ENCODE assay signal across 14 cellular contexts in genomic region chr2:234191819-234192407, GRCh38.
A peak's percentile ranks its signal among the peaks of the same experiment; 100 is the strongest.
DNase-seq lines count a peak whose midpoint lies in the region; ATAC-seq, FAIRE-seq and TF ChIP-seq lines count a peak whose summit lies in the region.
"Had no signal": no experiment of that assay in that cellular context is flagged by ENCODE, and none has a peak within 500 bp of the region (broad histone marks: within the 10 kb centered on the region; RNA-seq: fewer than 3 reads in every experiment).

No MANE protein-coding gene starts in this region.

- no peaks in the 10 kb centered on the region for H3K36me3 ChIP-seq in CD8-positive, alpha-beta T cell (ENCODE audit: insufficient read depth, low read length)

- no peak overlapping the region for H3K4me3 Mint-ChIP-seq in CD8-positive, alpha-beta T cell
- H3K4me3 Mint-ChIP-seq: activated naive CD8-positive, alpha-beta T cell treated with anti-CD3 and anti-CD28 coated beads, Interleukin-2, amount 50 U/mL, for 24 hours; CD8-positive, alpha-beta memory T cell had no signal

- no peak overlapping the region for H3K27ac Mint-ChIP-seq in CD8-positive, alpha-beta T cell
- H3K27ac Mint-ChIP-seq: activated naive CD8-positive, alpha-beta T cell treated with anti-CD3 and anti-CD28 coated beads, Interleukin-2, amount 50 U/mL, for 24 hours; CD8-positive, alpha-beta memory T cell had no signal

- FAIRE-seq in RCC 7860 (lab: Jason Lieb, UNC): peak; percentile 98

- DNase-seq in COR-L47 (lab: John Stamatoyannopoulos, UW) (peak; percentile 8), NCI-H1092 treated with DMSO at 0.1 percent for 48 hours (lab: John Stamatoyannopoulos, UW) (peak; percentile 88), RCC 7860 (ENCODE audit: low spot score) (peak; percentile 95), fibroblast of pulmonary artery (ENCODE audit: low read depth) (peak; percentile 38), COLO668 (lab: John Stamatoyannopoulos, UW; ENCODE audit: unreplicated experiment) (no peak), D341Med (ENCODE audit: low spot score) (no peak)
- DNase-seq in activated CD4-positive, alpha-beta T cell treated with anti-CD3 and anti-CD28 coated beads for 4 hours: no peak
- DNase-seq in CD8-positive, alpha-beta T cell: no peak
- DNase-seq: activated naive CD8-positive, alpha-beta T cell treated with anti-CD3 and anti-CD28 coated beads, Interleukin-2, amount 50 U/mL, for 24 hours; CD8-positive, alpha-beta memory T cell; KG1; left cardiac atrium; SIG-M5; stimulated activated CD4-positive, alpha-beta T cell treated with anti-CD3 and anti-CD28 coated beads, Interleukin-2, amount 100 ng/mL, for 48 hours had no signal

- H3K36me3 Mint-ChIP-seq in CD8-positive, alpha-beta T cell: no peaks in the 10 kb centered on the region

- H3K27me3 ChIP-seq in CD8-positive, alpha-beta T cell (ENCODE audit: insufficient read depth, low read length): no peaks in the 10 kb centered on the region

- POLR2A ChIA-PET in CD8-positive, alpha-beta T cell (lab: Charles Lee): interaction anchor here (0.7 kb wide), 1 partner anchor 770 kb away, joined by 3 read pairs; no protein-coding TSS in a partner anchor

- peaks cover 3% of the 10 kb centered on the region for H3K4me1 Mint-ChIP-seq in CD8-positive, alpha-beta T cell (ENCODE audit: low read depth)
- H3K4me1 Mint-ChIP-seq: activated naive CD8-positive, alpha-beta T cell treated with anti-CD3 and anti-CD28 coated beads, Interleukin-2, amount 50 U/mL, for 24 hours had no signal

- no peaks in the 10 kb centered on the region for H3K9me3 ChIP-seq in CD8-positive, alpha-beta T cell (ENCODE audit: low read length)

- H3K27ac ChIP-seq in CD8-positive, alpha-beta T cell (ENCODE audit: low read depth, low read length): no peak overlapping the region

- no peak for ATAC-seq in CD8-positive, alpha-beta T cell
- ATAC-seq: activated naive CD8-positive, alpha-beta T cell treated with anti-CD3 and anti-CD28 coated beads, Interleukin-2, amount 50 U/mL, for 24 hours; left cardiac atrium had no signal

- H3K4me3 ChIP-seq in fibroblast of pulmonary artery (replicated peaks; ENCODE audit: low read depth, low read length): no peak overlapping the region
- H3K4me3 ChIP-seq in CD8-positive, alpha-beta T cell (ENCODE audit: low read depth, low read length): no peak overlapping the region

- H3K9me3 Mint-ChIP-seq in CD8-positive, alpha-beta T cell: no peaks in the 10 kb centered on the region

- peaks cover 2% of the 10 kb centered on the region for H3K27me3 Mint-ChIP-seq in CD8-positive, alpha-beta T cell (ENCODE audit: low read depth)

- intact Hi-C loops in CD8-positive, alpha-beta T cell (cut with DNase I, micrococcal nuclease): no loop called here

- no peaks in the 10 kb centered on the region for H3K4me1 ChIP-seq in CD8-positive, alpha-beta T cell (ENCODE audit: insufficient read depth, low read length)

- CTCF ChIA-PET in CD8-positive, alpha-beta T cell (lab: Charles Lee): no interaction called here

- no peak for TF ChIP-seq CTCF in fibroblast of pulmonary artery (IDR thresholded peaks at IDR 0.05; ENCODE audit: low read length, missing control alignments)
- TF ChIP-seq CTCF in CD8-positive, alpha-beta T cell (IDR thresholded peaks at IDR 0.05): no peak

Comparison
In these comparisons a context has a peak if more than half of its experiments do, and no peak if none do; other contexts are left out.
1. DNase-seq: peak in COR-L47 (single experiment), NCI-H1092 treated with DMSO at 0.1 percent for 48 hours (single experiment), RCC 7860 (single experiment) and fibroblast of pulmonary artery (single experiment); none in COLO668 (single experiment), activated CD4-positive, alpha-beta T cell treated with anti-CD3 and anti-CD28 coated beads for 4 hours (0 of 2), CD8-positive, alpha-beta T cell (0 of 7) and D341Med (single experiment).